Comparison of ENCODE assay signal across 13 cellular contexts in genomic region chr11:97722065-97722464, GRCh38.
DNase-seq lines count a peak whose midpoint lies in the region; FAIRE-seq and TF ChIP-seq lines count a peak whose summit lies in the region.
"Had no signal": no experiment of that assay in that cellular context is flagged by ENCODE, and none has a peak within 500 bp of the region (broad histone marks: within the 10 kb centered on the region; RNA-seq: fewer than 3 reads in every experiment).

No MANE protein-coding gene starts in this region.

- TF ChIP-seq POLR2A in H54 (IDR thresholded peaks at IDR 0.05; ENCODE audit: low read depth, low read length): no peak

- TF ChIP-seq CTCF in choroid plexus epithelial cell (conservative IDR thresholded peaks at IDR 0.05; ENCODE audit: low read depth, low read length) (no peak), neural progenitor cell (IDR thresholded peaks at IDR 0.05) (no peak)

- DNase-seq in H54 (ENCODE audit: insufficient read length, low spot score): peak; percentile 1
- peak; percentile 73 for DNase-seq in NCI-H446 treated with DMSO at 0.1 percent for 48 hours (lab: John Stamatoyannopoulos, UW)
- DNase-seq in choroid plexus epithelial cell (ENCODE audit: low read depth): peak; percentile 97
- DNase-seq in myocyte (ENCODE audit: low read depth): peak; percentile 50
- DNase-seq in SIG-M5 (lab: John Stamatoyannopoulos, UW): no peak
- no peak for DNase-seq in HUDEP-2 (lab: John Stamatoyannopoulos, UW; ENCODE audit: unreplicated experiment in 76 of 76)
- DNase-seq in neural progenitor cell (ENCODE audit: low spot score): no peak
- DNase-seq: activated CD4-positive, alpha-beta memory T cell treated with anti-CD3 and anti-CD28 coated beads for 36 hours; activated naive CD4-positive, alpha-beta T cell treated with anti-CD3 and anti-CD28 coated beads, Interleukin-2, amount 50 U/mL, for 16 hours; DMS153; left colon; NCI-H1092 treated with DMSO at 0.1 percent for 48 hours had no signal

- no peaks in the 10 kb centered on the region for H3K27me3 ChIP-seq in neural progenitor cell

- no peak overlapping the region for H3K27ac Mint-ChIP-seq in neural progenitor cell
- H3K27ac Mint-ChIP-seq: activated CD4-positive, alpha-beta memory T cell treated with anti-CD3 and anti-CD28 coated beads for 36 hours had no signal

- H3K4me3 Mint-ChIP-seq in neural progenitor cell: no peak overlapping the region
- H3K4me3 Mint-ChIP-seq: activated CD4-positive, alpha-beta memory T cell treated with anti-CD3 and anti-CD28 coated beads for 36 hours had no signal

- H3K9me3 ChIP-seq in neural progenitor cell (ENCODE audit: low read depth): no peaks in the 10 kb centered on the region

- H3K27ac ChIP-seq in neural progenitor cell: no peak overlapping the region
- H3K27ac ChIP-seq: SK-N-MC had no signal

- H2AFZ ChIP-seq in neural progenitor cell (replicated peaks): no peak overlapping the region

- peaks cover 14% of the 10 kb centered on the region for H3K4me1 Mint-ChIP-seq in neural progenitor cell

- H3K36me3 ChIP-seq in neural progenitor cell: no peaks in the 10 kb centered on the region

- H3K9me3 Mint-ChIP-seq in neural progenitor cell: no peaks in the 10 kb centered on the region

- H3K9ac ChIP-seq in neural progenitor cell: no peak overlapping the region

- H3K4me3 ChIP-seq in choroid plexus epithelial cell (ENCODE audit: low read depth, low read length) (no peak overlapping the region), neural progenitor cell (no peak overlapping the region)
- H3K4me3 ChIP-seq: SK-N-MC had no signal

- no peaks in the 10 kb centered on the region for H3K27me3 Mint-ChIP-seq in neural progenitor cell (ENCODE audit: insufficient read depth, low read depth)
- H3K27me3 Mint-ChIP-seq: activated CD4-positive, alpha-beta memory T cell treated with anti-CD3 and anti-CD28 coated beads for 36 hours had no signal

- FAIRE-seq in H54 (lab: Jason Lieb, UNC): peak; percentile 27

- H3K4me2 ChIP-seq in neural progenitor cell: no peak overlapping the region

- H3K4me1 ChIP-seq in neural progenitor cell: no peaks in the 10 kb centered on the region

- no peaks in the 10 kb centered on the region for H3K36me3 Mint-ChIP-seq in neural progenitor cell
- H3K36me3 Mint-ChIP-seq: activated CD4-positive, alpha-beta memory T cell treated with anti-CD3 and anti-CD28 coated beads for 36 hours had no signal

- H3F3A ChIP-seq in neural progenitor cell (ENCODE audit: low read depth): no peaks in the 10 kb centered on the region

- no peaks in the 10 kb centered on the region for H4K20me1 ChIP-seq in neural progenitor cell (ENCODE audit: low read depth)

- H3K79me2 ChIP-seq in neural progenitor cell (ENCODE audit: low read depth): no peaks in the 10 kb centered on the region

Comparison
In these comparisons a context has a peak if more than half of its experiments do, and no peak if none do; other contexts are left out.
1. DNase-seq: peak in H54 (single experiment), NCI-H446 treated with DMSO at 0.1 percent for 48 hours (single experiment), choroid plexus epithelial cell (single experiment) and myocyte (single experiment); none in SIG-M5 (single experiment), HUDEP-2 (0 of 76) and neural progenitor cell (single experiment).